ENCODE assay signal across 13 cellular contexts in the genomic region with DNA sequence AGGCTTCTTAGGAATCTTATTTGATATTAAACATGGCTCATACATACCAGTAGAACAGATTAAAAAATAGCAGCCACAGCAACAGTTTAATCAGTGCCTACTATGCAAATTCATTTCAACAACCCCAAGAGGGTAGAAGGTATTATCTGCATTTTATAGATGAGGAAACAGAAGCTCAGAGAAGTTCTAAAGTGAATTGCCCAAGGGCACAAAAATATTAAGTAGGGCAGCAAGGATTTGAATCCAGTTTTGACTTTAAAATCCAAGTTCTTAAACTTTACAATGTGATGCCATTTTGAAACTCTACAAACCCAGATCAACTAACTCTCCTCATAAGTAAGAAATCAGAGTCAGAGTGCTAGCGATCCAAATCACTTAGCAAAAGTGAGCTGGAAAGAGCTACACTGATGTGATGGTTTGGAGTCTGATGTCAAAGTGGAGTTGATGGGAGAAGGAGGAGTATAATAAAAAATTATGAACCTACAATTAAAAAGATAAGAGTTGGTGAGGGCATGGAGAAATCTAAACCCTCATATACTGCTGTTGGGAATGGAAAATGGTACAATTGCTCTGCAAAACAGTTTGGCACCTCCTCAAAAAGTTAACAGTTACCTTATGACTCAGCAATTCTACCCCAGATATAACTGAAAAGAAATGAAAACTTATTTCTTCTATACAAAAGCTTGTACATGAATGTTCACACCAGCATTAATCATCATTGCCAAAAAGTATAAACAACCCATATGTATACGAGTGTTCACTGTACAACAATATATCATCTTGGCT. TPM values are rescaled to one million over a fixed set of nuclear protein-coding genes. Genes with fewer than 3 reads are reported as not detected.
DNase-seq lines count a peak whose midpoint lies in the region; ATAC-seq and TF ChIP-seq lines count a peak whose summit lies in the region.
"Had no signal": no experiment of that assay in that cellular context is flagged by ENCODE, and none has a peak within 500 bp of the region (broad histone marks: within the 10 kb centered on the region; RNA-seq: fewer than 3 reads in every experiment).

No MANE protein-coding gene starts in this region.

- H3K79me2 ChIP-seq in PC-9 (ENCODE audit: low read depth) = peaks cover 89% of the 10 kb centered on the region

- H3K36me3 Mint-ChIP-seq in CD4-positive, CD25-positive, alpha-beta regulatory T cell = peaks cover 7% of the 10 kb centered on the region
- H3K36me3 Mint-ChIP-seq in mesothelial cell of epicardium = peaks cover 4% of the 10 kb centered on the region

- ATAC-seq in CD4-positive, CD25-positive, alpha-beta regulatory T cell (ENCODE audit: low read depth in 2 of 2) = no peak
- ATAC-seq in GM21529 (IDR thresholded peaks at IDR 0.05; ENCODE audit: unreplicated experiment) = no peak

- H3K4me1 Mint-ChIP-seq in CD4-positive, CD25-positive, alpha-beta regulatory T cell = peaks cover 4 to 38% (median 18%) of the 10 kb centered on the region in 4 donors
- H3K4me1 Mint-ChIP-seq in mesothelial cell of epicardium = peaks cover 28% of the 10 kb centered on the region

- H3K4me3 Mint-ChIP-seq in CD4-positive, CD25-positive, alpha-beta regulatory T cell = no peak overlapping the region
- no peak overlapping the region for H3K4me3 Mint-ChIP-seq in mesothelial cell of epicardium
- H3K4me3 Mint-ChIP-seq: CD4-positive, alpha-beta memory T cell had no signal

- BruUV-seq in PC-9 (replicated peaks; lab: Mats Ljungman, UMichigan) = no TSS peak

- H3K9me3 Mint-ChIP-seq in CD4-positive, CD25-positive, alpha-beta regulatory T cell = no peaks in the 10 kb centered on the region
- H3K9me3 Mint-ChIP-seq in mesothelial cell of epicardium = no peaks in the 10 kb centered on the region
- H3K9me3 Mint-ChIP-seq: CD4-positive, alpha-beta memory T cell had no signal

- peak in 1 of 3 donors; percentile 32 for DNase-seq in CD4-positive, CD25-positive, alpha-beta regulatory T cell
- DNase-seq in PC-9 (no peak), dermis blood vessel endothelial cell (peak; percentile 37), mesothelial cell of epicardium (ENCODE audit: low spot score in 2 of 2, unreplicated experiment in 2 of 2) (no peak), 8988T (no peak), islet precursor cell (no peak), NCI-H2107 (lab: John Stamatoyannopoulos, UW) (no peak)
- DNase-seq: CD4-positive, alpha-beta memory T cell; cerebellar nuclear complex; NCI-H2227 treated with DMSO at 0.1 percent for 48 hours; SHP77 treated with DMSO at 0.1 percent for 48 hours had no signal

- no peaks in the 10 kb centered on the region for H3K9me2 ChIP-seq in PC-9 (ENCODE audit: insufficient read depth)

- POLR2A ChIA-PET in PC-9 (lab: Charles Lee; ENCODE audit: unreplicated experiment) = interaction anchor here (0.7 kb wide), 1 partner anchor 438 kb away, joined by 6 read pairs; no protein-coding TSS in a partner anchor

- CTCF ChIA-PET in PC-9 (lab: Charles Lee) = interaction anchor here (0.5 to 0.6 kb wide), 2 partner anchors 290 to 377 kb away, joined by 3 to 5 read pairs; no protein-coding TSS in a partner anchor

- peak overlapping the region; percentile 31 for H3K4me2 ChIP-seq in PC-9

- no peaks in the 10 kb centered on the region for H3K27me3 ChIP-seq in CD4-positive, CD25-positive, alpha-beta regulatory T cell (ENCODE audit: control insufficient read depth, insufficient read depth, low read length)
- H3K27me3 ChIP-seq in PC-9 (ENCODE audit: insufficient read depth, low read depth) = no peaks in the 10 kb centered on the region

- no peaks in the 10 kb centered on the region for H3K9me3 ChIP-seq in CD4-positive, CD25-positive, alpha-beta regulatory T cell (ENCODE audit: control insufficient read depth in 2 of 2, low read length in 2 of 2)
- no peaks in the 10 kb centered on the region for H3K9me3 ChIP-seq in PC-9 (ENCODE audit: insufficient read depth, low read depth)
- H3K9me3 ChIP-seq: HAP-1 had no signal

- intact Hi-C loops in PC-9 (cut with micrococcal nuclease; ENCODE audit: unreplicated experiment) = no loop called here

- peaks cover 4% of the 10 kb centered on the region for H3K4me1 ChIP-seq in CD4-positive, CD25-positive, alpha-beta regulatory T cell (ENCODE audit: control insufficient read depth, insufficient read depth, low read length, poor library complexity, severe bottlenecking)
- H3K4me1 ChIP-seq in PC-9 (replicated peaks; ENCODE audit: insufficient read depth) = peaks cover 84% of the 10 kb centered on the region

- peak overlapping the region in 2 of 3 donors; percentile 5 to 27 for H3K27ac Mint-ChIP-seq in CD4-positive, CD25-positive, alpha-beta regulatory T cell
- peak overlapping the region; percentile 10 for H3K27ac Mint-ChIP-seq in mesothelial cell of epicardium

- peaks cover 37% of the 10 kb centered on the region for H3F3A ChIP-seq in PC-9 (ENCODE audit: insufficient read depth, low read depth)

- no peaks in the 10 kb centered on the region for H4K20me1 ChIP-seq in PC-9 (ENCODE audit: insufficient read depth)

- H3K4me3 ChIP-seq in CD4-positive, CD25-positive, alpha-beta regulatory T cell (ENCODE audit: low read depth, low read length) = no peak overlapping the region
- no peak overlapping the region for H3K4me3 ChIP-seq in PC-9
- H3K4me3 ChIP-seq: HAP-1 had no signal

- TF ChIP-seq CTCF in PC-9 (conservative IDR thresholded peaks at IDR 0.05) (no peak), mesothelial cell of epicardium (IDR thresholded peaks at IDR 0.05; ENCODE audit: unreplicated experiment) (no peak)

- H3K27ac ChIP-seq in CD4-positive, CD25-positive, alpha-beta regulatory T cell (ENCODE audit: insufficient read depth, low read length, poor library complexity, severe bottlenecking) = no peak overlapping the region
- H3K27ac ChIP-seq in PC-9 = peak overlapping the region; percentile 64

- no peaks in the 10 kb centered on the region for H3K27me3 Mint-ChIP-seq in CD4-positive, CD25-positive, alpha-beta regulatory T cell
- no peaks in the 10 kb centered on the region for H3K27me3 Mint-ChIP-seq in mesothelial cell of epicardium (ENCODE audit: low read depth)
- H3K27me3 Mint-ChIP-seq: CD4-positive, alpha-beta memory T cell had no signal

- peaks cover 15% of the 10 kb centered on the region for H3K36me3 ChIP-seq in CD4-positive, CD25-positive, alpha-beta regulatory T cell (ENCODE audit: control insufficient read depth, insufficient read depth, low read length)
- H3K36me3 ChIP-seq in PC-9 (ENCODE audit: low read depth) = peaks cover 48% of the 10 kb centered on the region; the same call in 1 of the 2 replicates
- H3K36me3 ChIP-seq: HAP-1 had no signal

- H2AFZ ChIP-seq in PC-9 = no peak overlapping the region

RNA-seq across cellular contexts. Expression of gene PLXND1, which starts 51.0 kb away (rescaled TPM):
- total RNA-seq in CD4-positive, CD25-positive, alpha-beta regulatory T cell = 11.3 TPM
- under 1 TPM in 3 of 4 donors, not detected in 1; 0.48 to 0.88 (median 0.79) TPM for polyA plus RNA-seq in CD4-positive, CD25-positive, alpha-beta regulatory T cell
- total RNA-seq in PC-9 (2021) (44.4 and 50.4 TPM in 2 replicates), dermis blood vessel endothelial cell (415 and 872 TPM in 2 replicates), mesothelial cell of epicardium (53.9 to 60.6 TPM (median 54.7 TPM) in 3 replicates)
